Comparison of ENCODE assay signal across 17 cellular contexts in genomic region chr14:29216316-29216715, GRCh38.
DNase-seq lines count a peak whose midpoint lies in the region; ATAC-seq and TF ChIP-seq lines count a peak whose summit lies in the region.
"Had no signal": no experiment of that assay in that cellular context is flagged by ENCODE, and none has a peak within 500 bp of the region (broad histone marks: within the 10 kb centered on the region; RNA-seq: fewer than 3 reads in every experiment).

No MANE protein-coding gene starts in this region.

- in situ Hi-C loops in Caki2 (cut with HindIII; ENCODE audit: low pct_unique_long_range_greater_than_20kb, low sequenced_read_pairs): no loop called here

- H3K4me3 ChIP-seq in foreskin fibroblast (ENCODE audit: low read depth in 1 of 2, low read length in 2 of 2): no peak overlapping the region
- H3K4me3 ChIP-seq: left ventricle myocardium inferior, mucosa of descending colon, right lobe of liver, transverse colon had no signal

- DNase-seq in Caki2 (ENCODE audit: low read depth) (peak; percentile 42), NCI-H1436 treated with DMSO at 0.1 percent for 48 hours (lab: John Stamatoyannopoulos, UW) (peak; percentile 99), NCI-H2196 (lab: John Stamatoyannopoulos, UW; ENCODE audit: unreplicated experiment) (peak; percentile 85), SHP77 (lab: John Stamatoyannopoulos, UW) (peak; percentile 97 to 99), foreskin fibroblast (no peak), AML-193 (lab: John Stamatoyannopoulos, UW) (no peak), caudate nucleus (lab: John Stamatoyannopoulos, UW) (no peak)
- DNase-seq: activated CD4-positive, alpha-beta T cell treated with anti-CD3 and anti-CD28 coated beads for 48 hours; activated effector memory CD4-positive, alpha-beta T cell treated with Interleukin-2 at 50 U/mL for 16 hours; H9; left ventricle myocardium inferior; mucosa of descending colon; right lobe of liver; stimulated activated naive CD8-positive, alpha-beta T cell treated with anti-CD3 and anti-CD28 coated beads, Interleukin-15, Interleukin-2, amounts not matched to agents 100 U/mL and 50 U/mL, for 24 hours; transverse colon had no signal

- TF ChIP-seq CTCF in foreskin fibroblast (IDR thresholded peaks at IDR 0.05; ENCODE audit: low read depth, low read length): no peak

- no peak for ATAC-seq in GM19328 (IDR thresholded peaks at IDR 0.05; ENCODE audit: unreplicated experiment)
- ATAC-seq: mucosa of descending colon; right lobe of liver; stimulated activated naive CD8-positive, alpha-beta T cell treated with anti-CD3 and anti-CD28 coated beads, Interleukin-15, Interleukin-2, amounts not matched to agents 100 U/mL and 50 U/mL, for 24 hours had no signal

- no peak overlapping the region for H3K27ac ChIP-seq in caudate nucleus (ENCODE audit: low read depth, low read length)
- H3K27ac ChIP-seq: C4-2B, left ventricle myocardium inferior, right lobe of liver, transverse colon had no signal

Comparison
In these comparisons a context has a peak if more than half of its experiments do, and no peak if none do; other contexts are left out.
1. DNase-seq: peak in Caki2 (single experiment), NCI-H1436 treated with DMSO at 0.1 percent for 48 hours (single experiment), NCI-H2196 (single experiment) and SHP77 (2 of 2); none in foreskin fibroblast (0 of 2), AML-193 (0 of 2) and caudate nucleus (0 of 61).